28 cellular contexts compared by ENCODE assay signal in genomic region chr11:43976863-43977262, GRCh38.
"Had no signal": no experiment of that assay in that cellular context is flagged by ENCODE, and none has a peak within 500 bp of the region (broad histone marks: within the 10 kb centered on the region; RNA-seq: fewer than 3 reads in every experiment).

No MANE protein-coding gene starts in this region.

- ATAC-seq: natural killer cell; psoas muscle; right cardiac atrium; right lobe of liver; stimulated activated effector memory CD8-positive, alpha-beta T cell treated with anti-CD3 and anti-CD28 coated beads, Interleukin-12 subunit alpha, Interleukin-12 subunit beta, amount 100 ng/mL, for 72 hours; stimulated activated naive B cell treated with anti-CD40 and anti-IgM and Interleukin-4, amounts not matched to agents 10 μg/mL and 1 μg/mL and 100 μg/mL, for 72 hours; upper lobe of right lung had no signal

- DNase-seq: naive B cell; natural killer cell; occipital lobe; ovary; posterior cingulate gyrus; psoas muscle; right cardiac atrium; right lobe of liver; sigmoid colon; small intestine; stimulated activated CD4-positive, alpha-beta T cell treated with anti-CD3 and anti-CD28 coated beads, Interleukin-15, amount 100 ng/mL, for 24 hours; stimulated activated CD4-positive, alpha-beta T cell treated with anti-CD3 and anti-CD28 coated beads, Interleukin-2, amount 100 ng/mL, for 24 hours; stimulated activated CD4-positive, alpha-beta T cell treated with anti-CD3 and anti-CD28 coated beads, Interleukin-2, amount 100 ng/mL, for 48 hours; stimulated activated CD4-positive, alpha-beta T cell treated with anti-CD3 and anti-CD28 coated beads, Interleukin-4, amount 100 ng/mL, for 24 hours; stimulated activated naive B cell treated with anti-CD40 and anti-IgM and Interleukin-4, amounts not matched to agents 10 μg/mL and 1 μg/mL and 100 μg/mL, for 72 hours; stimulated activated naive CD4-positive, alpha-beta T cell treated with Interleukin-2 at 50 U/mL for 16 hours; stomach; thyroid gland; upper lobe of right lung had no signal

- H3K4me1 Mint-ChIP-seq: naive B cell; natural killer cell; neural progenitor cell; stimulated activated effector memory CD8-positive, alpha-beta T cell treated with anti-CD3 and anti-CD28 coated beads, Interleukin-12 subunit alpha, Interleukin-12 subunit beta, amount 100 ng/mL, for 72 hours; stimulated activated naive B cell treated with anti-CD40 and anti-IgM and Interleukin-4, amounts not matched to agents 10 μg/mL and 1 μg/mL and 100 μg/mL, for 72 hours had no signal

- H3K9me3 ChIP-seq: ovary, right lobe of liver, thyroid gland, upper lobe of right lung, uterus had no signal

- H3K4me3 Mint-ChIP-seq: naive B cell; natural killer cell; nephron; neural progenitor cell; stimulated activated effector memory CD8-positive, alpha-beta T cell treated with anti-CD3 and anti-CD28 coated beads, Interleukin-12 subunit alpha, Interleukin-12 subunit beta, amount 100 ng/mL, for 72 hours; stimulated activated naive B cell treated with anti-CD40 and anti-IgM and Interleukin-4, amounts not matched to agents 10 μg/mL and 1 μg/mL and 100 μg/mL, for 72 hours; stimulated activated naive CD8-positive, alpha-beta T cell treated with anti-CD3 and anti-CD28 coated beads, Interleukin-15, Interleukin-2, amounts not matched to agents 100 ng/mL and 50 ng/mL, for 24 hours had no signal

- H3K27ac Mint-ChIP-seq: naive B cell; natural killer cell; nephron; neural progenitor cell; progenitor cell of endocrine pancreas; stimulated activated effector memory CD8-positive, alpha-beta T cell treated with anti-CD3 and anti-CD28 coated beads, Interleukin-12 subunit alpha, Interleukin-12 subunit beta, amount 100 ng/mL, for 72 hours; stimulated activated naive B cell treated with anti-CD40 and anti-IgM and Interleukin-4, amounts not matched to agents 10 μg/mL and 1 μg/mL and 100 μg/mL, for 72 hours; stimulated activated naive CD8-positive, alpha-beta T cell treated with anti-CD3 and anti-CD28 coated beads, Interleukin-15, Interleukin-2, amounts not matched to agents 100 ng/mL and 50 ng/mL, for 24 hours had no signal

- H3K27me3 Mint-ChIP-seq: progenitor cell of endocrine pancreas had no signal

- H3K36me3 ChIP-seq: ovary, right lobe of liver, sigmoid colon, stomach, thoracic aorta, thyroid gland, tibial nerve, upper lobe of right lung, uterus had no signal

- H3K27ac ChIP-seq: neural progenitor cell, ovary, parathyroid adenoma, psoas muscle, right lobe of liver, sigmoid colon, stomach, thoracic aorta, thyroid gland, tibial nerve, upper lobe of right lung, uterus had no signal

- H3K27me3 ChIP-seq: neural progenitor cell, ovary, right lobe of liver, sigmoid colon, stomach, thyroid gland, tibial nerve, upper lobe of right lung, uterus had no signal

- H3K36me3 Mint-ChIP-seq: neural progenitor cell; stimulated activated effector memory CD8-positive, alpha-beta T cell treated with anti-CD3 and anti-CD28 coated beads, Interleukin-12 subunit alpha, Interleukin-12 subunit beta, amount 100 ng/mL, for 72 hours; stimulated activated naive B cell treated with anti-CD40 and anti-IgM and Interleukin-4, amounts not matched to agents 10 μg/mL and 1 μg/mL and 100 μg/mL, for 72 hours had no signal

- H3K4me3 ChIP-seq: neural progenitor cell, ovary, psoas muscle, right lobe of liver, sigmoid colon, stomach, thoracic aorta, thyroid gland, tibial nerve, upper lobe of right lung, uterus had no signal

- H3K4me1 ChIP-seq: neural progenitor cell, parathyroid adenoma, psoas muscle, sigmoid colon, stomach, thyroid gland, upper lobe of right lung, uterus had no signal
